19 cellular contexts compared by ENCODE assay signal in genomic region chr1:224212618-224213037, GRCh38. TPM values are rescaled to one million over a fixed set of nuclear protein-coding genes. Genes with fewer than 3 reads are reported as not detected.
DNase-seq lines count a peak whose midpoint lies in the region; TF ChIP-seq lines count a peak whose summit lies in the region.
"Had no signal": no experiment of that assay in that cellular context is flagged by ENCODE, and none has a peak within 500 bp of the region (broad histone marks: within the 10 kb centered on the region; RNA-seq: fewer than 3 reads in every experiment).

No MANE protein-coding gene starts in this region.

- no peaks in the 10 kb centered on the region for H3K9me3 ChIP-seq in mucosa of stomach (ENCODE audit: control insufficient read depth, low read length)
- H3K9me3 ChIP-seq: body of pancreas, spleen had no signal

- peak; percentile 32 for DNase-seq in NCI-H2171 treated with DMSO at 0.1 percent for 48 hours (lab: John Stamatoyannopoulos, UW)
- no peak for DNase-seq in NCI-H2171 (lab: John Stamatoyannopoulos, UW)
- DNase-seq in fibroblast of mammary gland (ENCODE audit: low read depth) = peak; percentile 15
- DNase-seq in type B pancreatic cell (ENCODE audit: extremely low spot score, unreplicated experiment) = no peak
- no peak for DNase-seq in activated effector memory CD4-positive, alpha-beta T cell treated with Interleukin-2 at 50 U/mL for 16 hours
- DNase-seq in RWPE1 (ENCODE audit: low spot score) = no peak
- no peak for DNase-seq in activated CD4-positive, alpha-beta T cell treated with anti-CD3 and anti-CD28 coated beads, Interleukin-2, amount 10 ng/mL, durations not matched to agents 7 days and 5 days
- DNase-seq: activated naive CD4-positive, alpha-beta T cell treated with Interleukin-2 at 50 U/mL for 16 hours; body of pancreas; CD4-positive, alpha-beta memory T cell; effector CD4-positive, alpha-beta T cell; mammary epithelial cell; NCI-H187 treated with DMSO at 0.1 percent for 48 hours; NCI-H526; occipital lobe; spleen; WERI-Rb-1 had no signal

- no peaks in the 10 kb centered on the region for H3K27me3 ChIP-seq in mucosa of stomach (ENCODE audit: control insufficient read depth, insufficient read depth, low read length)
- H3K27me3 ChIP-seq: body of pancreas, spleen had no signal

- no peak overlapping the region for H3K27ac ChIP-seq in RWPE1
- H3K27ac ChIP-seq: body of pancreas, spleen, WERI-Rb-1 had no signal

- no peaks in the 10 kb centered on the region for H3K9me3 Mint-ChIP-seq in type B pancreatic cell
- H3K9me3 Mint-ChIP-seq in activated CD4-positive, alpha-beta T cell treated with anti-CD3 and anti-CD28 coated beads, Interleukin-2, amount 10 ng/mL, durations not matched to agents 7 days and 5 days = no peaks in the 10 kb centered on the region
- H3K9me3 Mint-ChIP-seq: stimulated activated naive CD8-positive, alpha-beta T cell treated with anti-CD3 and anti-CD28 coated beads, Interleukin-15, Interleukin-2, amounts not matched to agents 100 ng/mL and 50 ng/mL, for 24 hours had no signal

- H3K36me3 ChIP-seq in mucosa of stomach (ENCODE audit: control insufficient read depth, insufficient read depth, low read length) = no peaks in the 10 kb centered on the region
- H3K36me3 ChIP-seq: spleen, WERI-Rb-1 had no signal

- peak overlapping the region; percentile 95 for H3K27ac Mint-ChIP-seq in type B pancreatic cell
- no peak overlapping the region for H3K27ac Mint-ChIP-seq in activated CD4-positive, alpha-beta T cell treated with anti-CD3 and anti-CD28 coated beads, Interleukin-2, amount 10 ng/mL, durations not matched to agents 7 days and 5 days
- H3K27ac Mint-ChIP-seq: stimulated activated naive CD8-positive, alpha-beta T cell treated with anti-CD3 and anti-CD28 coated beads, Interleukin-15, Interleukin-2, amounts not matched to agents 100 ng/mL and 50 ng/mL, for 24 hours had no signal

- H3K36me3 Mint-ChIP-seq in type B pancreatic cell = no peaks in the 10 kb centered on the region
- H3K36me3 Mint-ChIP-seq in activated CD4-positive, alpha-beta T cell treated with anti-CD3 and anti-CD28 coated beads, Interleukin-2, amount 10 ng/mL, durations not matched to agents 7 days and 5 days (ENCODE audit: low read depth) = no peaks in the 10 kb centered on the region
- H3K36me3 Mint-ChIP-seq: CD4-positive, alpha-beta memory T cell had no signal

- H3K27me3 Mint-ChIP-seq in type B pancreatic cell = no peaks in the 10 kb centered on the region
- H3K27me3 Mint-ChIP-seq in activated CD4-positive, alpha-beta T cell treated with anti-CD3 and anti-CD28 coated beads, Interleukin-2, amount 10 ng/mL, durations not matched to agents 7 days and 5 days = no peaks in the 10 kb centered on the region
- H3K27me3 Mint-ChIP-seq: CD4-positive, alpha-beta memory T cell; stimulated activated naive CD8-positive, alpha-beta T cell treated with anti-CD3 and anti-CD28 coated beads, Interleukin-15, Interleukin-2, amounts not matched to agents 100 ng/mL and 50 ng/mL, for 24 hours had no signal

- peaks cover 39% of the 10 kb centered on the region for H3K4me1 ChIP-seq in mucosa of stomach (ENCODE audit: control insufficient read depth, insufficient read depth, low read length)

- no peak for TF ChIP-seq CTCF in fibroblast of mammary gland (conservative IDR thresholded peaks at IDR 0.05; ENCODE audit: control insufficient read depth, insufficient read depth, low read depth, low read length)
- TF ChIP-seq CTCF in type B pancreatic cell (conservative IDR thresholded peaks at IDR 0.05) = no peak
- no peak for TF ChIP-seq CTCF in RWPE1 (conservative IDR thresholded peaks at IDR 0.05; ENCODE audit: low read depth)

- no peak overlapping the region for H3K4me3 Mint-ChIP-seq in type B pancreatic cell
- H3K4me3 Mint-ChIP-seq in activated CD4-positive, alpha-beta T cell treated with anti-CD3 and anti-CD28 coated beads, Interleukin-2, amount 10 ng/mL, durations not matched to agents 7 days and 5 days = no peak overlapping the region
- H3K4me3 Mint-ChIP-seq: CD4-positive, alpha-beta memory T cell; stimulated activated naive CD8-positive, alpha-beta T cell treated with anti-CD3 and anti-CD28 coated beads, Interleukin-15, Interleukin-2, amounts not matched to agents 100 ng/mL and 50 ng/mL, for 24 hours had no signal

- H3K4me3 ChIP-seq in fibroblast of mammary gland (ENCODE audit: control insufficient read depth, low read depth, low read length) = no peak overlapping the region
- H3K4me3 ChIP-seq in mucosa of stomach (ENCODE audit: low read length) = no peak overlapping the region
- H3K4me3 ChIP-seq: body of pancreas, spleen had no signal

- POLR2A ChIA-PET in RWPE1 (lab: Yijun Ruan, JAX; ENCODE audit: low non-redundant PET) = no interaction called here
- POLR2A ChIA-PET in activated CD4-positive, alpha-beta T cell treated with anti-CD3 and anti-CD28 coated beads, Interleukin-2, amount 10 ng/mL, durations not matched to agents 7 days and 5 days (lab: Charles Lee) = no interaction called here

- CTCF ChIA-PET in RWPE1 (lab: Yijun Ruan, JAX) = no interaction called here
- CTCF ChIA-PET in activated CD4-positive, alpha-beta T cell treated with anti-CD3 and anti-CD28 coated beads, Interleukin-2, amount 10 ng/mL, durations not matched to agents 7 days and 5 days (lab: Charles Lee) = interaction anchor here (0.8 to 1.1 kb wide), 3 partner anchors 26 to 62 kb away, joined by 3 to 4 read pairs (median 3); no protein-coding TSS in a partner anchor

- H3K4me1 Mint-ChIP-seq in type B pancreatic cell (ENCODE audit: unreplicated experiment) = peaks cover 28% of the 10 kb centered on the region
- no peaks in the 10 kb centered on the region for H3K4me1 Mint-ChIP-seq in activated CD4-positive, alpha-beta T cell treated with anti-CD3 and anti-CD28 coated beads, Interleukin-2, amount 10 ng/mL, durations not matched to agents 7 days and 5 days
- H3K4me1 Mint-ChIP-seq: CD4-positive, alpha-beta memory T cell had no signal

- peak overlapping the region; percentile 19 for H3K9ac ChIP-seq in mucosa of stomach (ENCODE audit: low read length)

RNA-seq across cellular contexts. Expression of gene DEGS1, which starts 29.6 kb away (rescaled TPM):
- 51.0 and 51.9 TPM in 2 replicates for total RNA-seq in type B pancreatic cell (ENCODE audit: low replicate concordance)
- total RNA-seq in activated CD4-positive, alpha-beta T cell treated with anti-CD3 and anti-CD28 coated beads, Interleukin-2, amount 10 ng/mL, durations not matched to agents 7 days and 5 days = 10 to 100 TPM; 73.9 to 76.9 TPM

Comparison
In these comparisons a context has a peak if more than half of its experiments do, and no peak if none do; other contexts are left out.
1. DNase-seq: peak in NCI-H2171 treated with DMSO at 0.1 percent for 48 hours (single experiment) and fibroblast of mammary gland (single experiment); none in NCI-H2171 (single experiment), type B pancreatic cell (single experiment), activated effector memory CD4-positive, alpha-beta T cell treated with Interleukin-2 at 50 U/mL for 16 hours (single experiment), RWPE1 (single experiment) and activated CD4-positive, alpha-beta T cell treated with anti-CD3 and anti-CD28 coated beads, Interleukin-2, amount 10 ng/mL, durations not matched to agents 7 days and 5 days (single experiment).